1 cellular context compared by ENCODE assay signal in the genomic region with DNA sequence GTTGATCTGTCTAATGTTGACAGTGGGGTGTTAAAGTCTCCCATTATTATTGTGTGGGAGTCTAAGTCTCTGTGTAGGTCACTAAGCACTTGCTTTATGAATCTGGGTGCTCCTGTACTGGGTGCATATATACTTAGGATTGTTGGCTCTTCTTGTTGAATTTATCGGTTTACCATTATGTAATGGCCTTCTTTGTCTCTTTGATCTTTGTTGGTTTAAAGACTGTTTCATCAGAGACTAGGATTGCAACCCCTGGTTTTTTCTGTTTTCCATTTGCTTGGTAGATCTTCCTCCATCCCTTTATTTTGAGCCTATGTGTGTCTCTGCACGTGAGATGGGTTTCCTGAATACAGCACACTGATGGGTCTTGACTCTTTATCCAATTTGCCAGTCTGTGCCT.
TF ChIP-seq lines count a peak whose summit lies in the region.
"Not testable (repeated sequence)": the region's sequence is repeated elsewhere in the genome, so short reads cannot be mapped to it uniquely, and the experiment has no call there.

No MANE protein-coding gene starts in this region.

TF ChIP-seq in HepG2, 621 proteins besides CTCF, POLR2A, EP300 and RAD21 (continued from another document and continues in another):
- TF ChIP-seq ZNF644 (CRISPR knock-in tag; IDR thresholded peaks at IDR 0.05; ENCODE audit: low read depth) (0 out of 2 replicates have a peak, but pooled peaks have one; percentile 47), HMG20A (CRISPR knock-in tag; IDR thresholded peaks at IDR 0.05; ENCODE audit: borderline replicate concordance) (peak; percentile 60; the same call in 1 of the 2 replicates), SMAD3 (CRISPR knock-in tag; IDR thresholded peaks at IDR 0.05) (0 out of 2 replicates have a peak, but pooled peaks have one; percentile 42), GATAD2A (CRISPR knock-in tag; IDR thresholded peaks at IDR 0.05) (peak; percentile 80), SOX13 (IDR thresholded peaks at IDR 0.05) (peak; percentile 38; the same call in 1 of the 2 replicates), SOX13 (CRISPR knock-in tag; conservative IDR thresholded peaks at IDR 0.05 in 1 of 2, IDR thresholded peaks at IDR 0.05 in 1 of 2) (peak in 1 of 2 experiments; percentile 79; a peak in 2 of 4 replicates), FOXK1 (CRISPR knock-in tag; IDR thresholded peaks at IDR 0.05; ENCODE audit: borderline replicate concordance, low read depth) (0 out of 2 replicates have a peak, but pooled peaks have one; percentile 58), HNF4A (CRISPR knock-in tag; IDR thresholded peaks at IDR 0.05) (peak; percentile 18; the same call in 1 of the 2 replicates), ZNF12 (CRISPR knock-in tag; IDR thresholded peaks at IDR 0.05) (peak; percentile 40; the same call in 1 of the 2 replicates), CEBPB (IDR thresholded peaks at IDR 0.05; ENCODE audit: borderline replicate concordance, low read depth, low read length) (peak; percentile 47; the same call in 1 of the 2 replicates), KAT8 (CRISPR knock-in tag; IDR thresholded peaks at IDR 0.05) (0 out of 2 replicates have a peak, but pooled peaks have one; percentile 12), ZNF614 (CRISPR knock-in tag; IDR thresholded peaks at IDR 0.05; ENCODE audit: borderline replicate concordance) (0 out of 2 replicates have a peak, but pooled peaks have one; percentile 50), SKI (IDR thresholded peaks at IDR 0.05; ENCODE audit: partially characterized antibody) (peak; percentile 24), NR2C2 (CRISPR knock-in tag; IDR thresholded peaks at IDR 0.05; ENCODE audit: borderline replicate concordance) (peak; percentile 32; the same call in 1 of the 2 replicates), TBX3 (IDR thresholded peaks at IDR 0.05; ENCODE audit: borderline replicate concordance) (0 out of 2 replicates have a peak, but pooled peaks have one; percentile 12), FOXA3 (CRISPR knock-in tag; IDR thresholded peaks at IDR 0.05) (peak; percentile 88), GFI1 (CRISPR knock-in tag; IDR thresholded peaks at IDR 0.05; ENCODE audit: borderline replicate concordance) (peak; percentile 43; the same call in 1 of the 2 replicates), FOXA1 (IDR thresholded peaks at IDR 0.05) (peak; percentile 28; the same call in 1 of the 2 replicates), FOXA1 (CRISPR knock-in tag; IDR thresholded peaks at IDR 0.05) (peak; percentile 84), MED1 (CRISPR knock-in tag; IDR thresholded peaks at IDR 0.05) (peak; percentile 38; the same call in 1 of the 2 replicates), RXRB (CRISPR knock-in tag; IDR thresholded peaks at IDR 0.05; ENCODE audit: borderline replicate concordance) (peak; percentile 29; the same call in 1 of the 2 replicates), IRF2 (CRISPR knock-in tag; IDR thresholded peaks at IDR 0.05) (0 out of 2 replicates have a peak, but pooled peaks have one; percentile 21), ATF7 (IDR thresholded peaks at IDR 0.05) (0 out of 2 replicates have a peak, but pooled peaks have one; percentile 35), FOXP1 (CRISPR knock-in tag; IDR thresholded peaks at IDR 0.05) (peak; percentile 78; the same call in 1 of the 2 replicates), SOX5 (CRISPR knock-in tag; IDR thresholded peaks at IDR 0.05; ENCODE audit: borderline replicate concordance) (peak; percentile 62; the same call in 1 of the 2 replicates), BCL6 (CRISPR knock-in tag; IDR thresholded peaks at IDR 0.05) (peak; percentile 59), TCF7 (IDR thresholded peaks at IDR 0.05; ENCODE audit: low read depth) (peak; percentile 84), TRIM24 (CRISPR knock-in tag; IDR thresholded peaks at IDR 0.05) (peak; percentile 75; the same call in 1 of the 2 replicates), ELF3 (CRISPR knock-in tag; IDR thresholded peaks at IDR 0.05) (0 out of 2 replicates have a peak, but pooled peaks have one; percentile 17), NCOA2 (CRISPR knock-in tag; IDR thresholded peaks at IDR 0.05) (peak; percentile 50), KLF16 (CRISPR knock-in tag; IDR thresholded peaks at IDR 0.05) (peak in 1 of 2 experiments; percentile 74; a peak in 1 of 4 replicates), NR2F6 (CRISPR knock-in tag; IDR thresholded peaks at IDR 0.05) (0 out of 2 replicates have a peak, but pooled peaks have one; percentile 23), ZNF331 (CRISPR knock-in tag; IDR thresholded peaks at IDR 0.05) (peak; percentile 46; the same call in 1 of the 2 replicates), CEBPG (CRISPR knock-in tag; IDR thresholded peaks at IDR 0.05) (peak; percentile 77)
- TF ChIP-seq, protein P1, sequence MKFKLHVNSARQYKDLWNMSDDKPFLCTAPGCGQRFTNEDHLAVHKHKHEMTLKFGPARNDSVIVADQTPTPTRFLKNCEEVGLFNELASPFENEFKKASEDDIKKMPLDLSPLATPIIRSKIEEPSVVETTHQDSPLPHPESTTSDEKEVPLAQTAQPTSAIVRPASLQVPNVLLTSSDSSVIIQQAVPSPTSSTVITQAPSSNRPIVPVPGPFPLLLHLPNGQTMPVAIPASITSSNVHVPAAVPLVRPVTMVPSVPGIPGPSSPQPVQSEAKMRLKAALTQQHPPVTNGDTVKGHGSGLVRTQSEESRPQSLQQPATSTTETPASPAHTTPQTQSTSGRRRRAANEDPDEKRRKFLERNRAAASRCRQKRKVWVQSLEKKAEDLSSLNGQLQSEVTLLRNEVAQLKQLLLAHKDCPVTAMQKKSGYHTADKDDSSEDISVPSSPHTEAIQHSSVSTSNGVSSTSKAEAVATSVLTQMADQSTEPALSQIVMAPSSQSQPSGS (CRISPR knock-in tag; IDR thresholded peaks at IDR 0.05), result peak; percentile 20; the same call in 1 of the 2 replicates
- TF ChIP-seq, protein P2, sequence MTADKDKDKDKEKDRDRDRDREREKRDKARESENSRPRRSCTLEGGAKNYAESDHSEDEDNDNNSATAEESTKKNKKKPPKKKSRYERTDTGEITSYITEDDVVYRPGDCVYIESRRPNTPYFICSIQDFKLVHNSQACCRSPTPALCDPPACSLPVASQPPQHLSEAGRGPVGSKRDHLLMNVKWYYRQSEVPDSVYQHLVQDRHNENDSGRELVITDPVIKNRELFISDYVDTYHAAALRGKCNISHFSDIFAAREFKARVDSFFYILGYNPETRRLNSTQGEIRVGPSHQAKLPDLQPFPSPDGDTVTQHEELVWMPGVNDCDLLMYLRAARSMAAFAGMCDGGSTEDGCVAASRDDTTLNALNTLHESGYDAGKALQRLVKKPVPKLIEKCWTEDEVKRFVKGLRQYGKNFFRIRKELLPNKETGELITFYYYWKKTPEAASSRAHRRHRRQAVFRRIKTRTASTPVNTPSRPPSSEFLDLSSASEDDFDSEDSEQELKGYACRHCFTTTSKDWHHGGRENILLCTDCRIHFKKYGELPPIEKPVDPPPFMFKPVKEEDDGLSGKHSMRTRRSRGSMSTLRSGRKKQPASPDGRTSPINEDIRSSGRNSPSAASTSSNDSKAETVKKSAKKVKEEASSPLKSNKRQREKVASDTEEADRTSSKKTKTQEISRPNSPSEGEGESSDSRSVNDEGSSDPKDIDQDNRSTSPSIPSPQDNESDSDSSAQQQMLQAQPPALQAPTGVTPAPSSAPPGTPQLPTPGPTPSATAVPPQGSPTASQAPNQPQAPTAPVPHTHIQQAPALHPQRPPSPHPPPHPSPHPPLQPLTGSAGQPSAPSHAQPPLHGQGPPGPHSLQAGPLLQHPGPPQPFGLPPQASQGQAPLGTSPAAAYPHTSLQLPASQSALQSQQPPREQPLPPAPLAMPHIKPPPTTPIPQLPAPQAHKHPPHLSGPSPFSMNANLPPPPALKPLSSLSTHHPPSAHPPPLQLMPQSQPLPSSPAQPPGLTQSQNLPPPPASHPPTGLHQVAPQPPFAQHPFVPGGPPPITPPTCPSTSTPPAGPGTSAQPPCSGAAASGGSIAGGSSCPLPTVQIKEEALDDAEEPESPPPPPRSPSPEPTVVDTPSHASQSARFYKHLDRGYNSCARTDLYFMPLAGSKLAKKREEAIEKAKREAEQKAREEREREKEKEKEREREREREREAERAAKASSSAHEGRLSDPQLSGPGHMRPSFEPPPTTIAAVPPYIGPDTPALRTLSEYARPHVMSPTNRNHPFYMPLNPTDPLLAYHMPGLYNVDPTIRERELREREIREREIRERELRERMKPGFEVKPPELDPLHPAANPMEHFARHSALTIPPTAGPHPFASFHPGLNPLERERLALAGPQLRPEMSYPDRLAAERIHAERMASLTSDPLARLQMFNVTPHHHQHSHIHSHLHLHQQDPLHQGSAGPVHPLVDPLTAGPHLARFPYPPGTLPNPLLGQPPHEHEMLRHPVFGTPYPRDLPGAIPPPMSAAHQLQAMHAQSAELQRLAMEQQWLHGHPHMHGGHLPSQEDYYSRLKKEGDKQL (CRISPR knock-in tag; IDR thresholded peaks at IDR 0.05; ENCODE audit: low read depth), result peak; percentile 56; the same call in 1 of the 2 replicates
- TF ChIP-seq, protein P3, sequence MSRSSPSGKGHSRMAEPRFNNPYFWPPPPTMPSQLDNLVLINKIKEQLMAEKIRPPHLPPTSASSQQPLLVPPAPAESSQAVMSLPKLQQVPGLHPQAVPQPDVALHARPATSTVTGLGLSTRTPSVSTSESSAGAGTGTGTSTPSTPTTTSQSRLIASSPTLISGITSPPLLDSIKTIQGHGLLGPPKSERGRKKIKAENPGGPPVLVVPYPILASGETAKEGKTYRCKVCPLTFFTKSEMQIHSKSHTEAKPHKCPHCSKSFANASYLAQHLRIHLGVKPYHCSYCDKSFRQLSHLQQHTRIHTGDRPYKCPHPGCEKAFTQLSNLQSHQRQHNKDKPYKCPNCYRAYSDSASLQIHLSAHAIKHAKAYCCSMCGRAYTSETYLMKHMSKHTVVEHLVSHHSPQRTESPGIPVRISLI (CRISPR knock-in tag; IDR thresholded peaks at IDR 0.05; ENCODE audit: borderline replicate concordance), result peak; percentile 67; the same call in 1 of the 2 replicates
- TF ChIP-seq, protein P4, sequence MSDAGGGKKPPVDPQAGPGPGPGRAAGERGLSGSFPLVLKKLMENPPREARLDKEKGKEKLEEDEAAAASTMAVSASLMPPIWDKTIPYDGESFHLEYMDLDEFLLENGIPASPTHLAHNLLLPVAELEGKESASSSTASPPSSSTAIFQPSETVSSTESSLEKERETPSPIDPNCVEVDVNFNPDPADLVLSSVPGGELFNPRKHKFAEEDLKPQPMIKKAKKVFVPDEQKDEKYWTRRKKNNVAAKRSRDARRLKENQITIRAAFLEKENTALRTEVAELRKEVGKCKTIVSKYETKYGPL (CRISPR knock-in tag; IDR thresholded peaks at IDR 0.05), result 0 out of 2 replicates have a peak, but pooled peaks have one; percentile 55
- TF ChIP-seq, protein P5, sequence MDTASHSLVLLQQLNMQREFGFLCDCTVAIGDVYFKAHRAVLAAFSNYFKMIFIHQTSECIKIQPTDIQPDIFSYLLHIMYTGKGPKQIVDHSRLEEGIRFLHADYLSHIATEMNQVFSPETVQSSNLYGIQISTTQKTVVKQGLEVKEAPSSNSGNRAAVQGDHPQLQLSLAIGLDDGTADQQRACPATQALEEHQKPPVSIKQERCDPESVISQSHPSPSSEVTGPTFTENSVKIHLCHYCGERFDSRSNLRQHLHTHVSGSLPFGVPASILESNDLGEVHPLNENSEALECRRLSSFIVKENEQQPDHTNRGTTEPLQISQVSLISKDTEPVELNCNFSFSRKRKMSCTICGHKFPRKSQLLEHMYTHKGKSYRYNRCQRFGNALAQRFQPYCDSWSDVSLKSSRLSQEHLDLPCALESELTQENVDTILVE (CRISPR knock-in tag; IDR thresholded peaks at IDR 0.05), result peak; percentile 47; the same call in 1 of the 2 replicates
- TF ChIP-seq, protein P6, sequence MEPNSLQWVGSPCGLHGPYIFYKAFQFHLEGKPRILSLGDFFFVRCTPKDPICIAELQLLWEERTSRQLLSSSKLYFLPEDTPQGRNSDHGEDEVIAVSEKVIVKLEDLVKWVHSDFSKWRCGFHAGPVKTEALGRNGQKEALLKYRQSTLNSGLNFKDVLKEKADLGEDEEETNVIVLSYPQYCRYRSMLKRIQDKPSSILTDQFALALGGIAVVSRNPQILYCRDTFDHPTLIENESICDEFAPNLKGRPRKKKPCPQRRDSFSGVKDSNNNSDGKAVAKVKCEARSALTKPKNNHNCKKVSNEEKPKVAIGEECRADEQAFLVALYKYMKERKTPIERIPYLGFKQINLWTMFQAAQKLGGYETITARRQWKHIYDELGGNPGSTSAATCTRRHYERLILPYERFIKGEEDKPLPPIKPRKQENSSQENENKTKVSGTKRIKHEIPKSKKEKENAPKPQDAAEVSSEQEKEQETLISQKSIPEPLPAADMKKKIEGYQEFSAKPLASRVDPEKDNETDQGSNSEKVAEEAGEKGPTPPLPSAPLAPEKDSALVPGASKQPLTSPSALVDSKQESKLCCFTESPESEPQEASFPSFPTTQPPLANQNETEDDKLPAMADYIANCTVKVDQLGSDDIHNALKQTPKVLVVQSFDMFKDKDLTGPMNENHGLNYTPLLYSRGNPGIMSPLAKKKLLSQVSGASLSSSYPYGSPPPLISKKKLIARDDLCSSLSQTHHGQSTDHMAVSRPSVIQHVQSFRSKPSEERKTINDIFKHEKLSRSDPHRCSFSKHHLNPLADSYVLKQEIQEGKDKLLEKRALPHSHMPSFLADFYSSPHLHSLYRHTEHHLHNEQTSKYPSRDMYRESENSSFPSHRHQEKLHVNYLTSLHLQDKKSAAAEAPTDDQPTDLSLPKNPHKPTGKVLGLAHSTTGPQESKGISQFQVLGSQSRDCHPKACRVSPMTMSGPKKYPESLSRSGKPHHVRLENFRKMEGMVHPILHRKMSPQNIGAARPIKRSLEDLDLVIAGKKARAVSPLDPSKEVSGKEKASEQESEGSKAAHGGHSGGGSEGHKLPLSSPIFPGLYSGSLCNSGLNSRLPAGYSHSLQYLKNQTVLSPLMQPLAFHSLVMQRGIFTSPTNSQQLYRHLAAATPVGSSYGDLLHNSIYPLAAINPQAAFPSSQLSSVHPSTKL (CRISPR knock-in tag; IDR thresholded peaks at IDR 0.05), result peak; percentile 87
- TF ChIP-seq, protein P7, sequence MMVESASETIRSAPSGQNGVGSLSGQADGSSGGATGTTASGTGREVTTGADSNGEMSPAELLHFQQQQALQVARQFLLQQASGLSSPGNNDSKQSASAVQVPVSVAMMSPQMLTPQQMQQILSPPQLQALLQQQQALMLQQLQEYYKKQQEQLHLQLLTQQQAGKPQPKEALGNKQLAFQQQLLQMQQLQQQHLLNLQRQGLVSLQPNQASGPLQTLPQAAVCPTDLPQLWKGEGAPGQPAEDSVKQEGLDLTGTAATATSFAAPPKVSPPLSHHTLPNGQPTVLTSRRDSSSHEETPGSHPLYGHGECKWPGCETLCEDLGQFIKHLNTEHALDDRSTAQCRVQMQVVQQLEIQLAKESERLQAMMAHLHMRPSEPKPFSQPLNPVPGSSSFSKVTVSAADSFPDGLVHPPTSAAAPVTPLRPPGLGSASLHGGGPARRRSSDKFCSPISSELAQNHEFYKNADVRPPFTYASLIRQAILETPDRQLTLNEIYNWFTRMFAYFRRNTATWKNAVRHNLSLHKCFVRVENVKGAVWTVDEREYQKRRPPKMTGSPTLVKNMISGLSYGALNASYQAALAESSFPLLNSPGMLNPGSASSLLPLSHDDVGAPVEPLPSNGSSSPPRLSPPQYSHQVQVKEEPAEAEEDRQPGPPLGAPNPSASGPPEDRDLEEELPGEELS (CRISPR knock-in tag; IDR thresholded peaks at IDR 0.05), result peak; percentile 38; the same call in 1 of the 2 replicates
- TF ChIP-seq ATF7 (CRISPR knock-in tag; IDR thresholded peaks at IDR 0.05); FOXP1 (IDR thresholded peaks at IDR 0.05); NR2F6 (IDR thresholded peaks at IDR 0.05): not testable (repeated sequence)
- TF ChIP-seq, protein P8, sequence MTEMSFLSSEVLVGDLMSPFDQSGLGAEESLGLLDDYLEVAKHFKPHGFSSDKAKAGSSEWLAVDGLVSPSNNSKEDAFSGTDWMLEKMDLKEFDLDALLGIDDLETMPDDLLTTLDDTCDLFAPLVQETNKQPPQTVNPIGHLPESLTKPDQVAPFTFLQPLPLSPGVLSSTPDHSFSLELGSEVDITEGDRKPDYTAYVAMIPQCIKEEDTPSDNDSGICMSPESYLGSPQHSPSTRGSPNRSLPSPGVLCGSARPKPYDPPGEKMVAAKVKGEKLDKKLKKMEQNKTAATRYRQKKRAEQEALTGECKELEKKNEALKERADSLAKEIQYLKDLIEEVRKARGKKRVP (CRISPR knock-in tag; IDR thresholded peaks at IDR 0.05), result peak in 1 of 2 experiments; percentile 92; a peak in 2 of 4 replicates
